27 cellular contexts compared by ENCODE assay signal in genomic region chr10:68565658-68566057, GRCh38. TPM values are rescaled to one million over a fixed set of nuclear protein-coding genes. Genes with fewer than 3 reads are reported as not detected.
DNase-seq lines count a peak whose midpoint lies in the region; ATAC-seq and TF ChIP-seq lines count a peak whose summit lies in the region.
"Had no signal": no experiment of that assay in that cellular context is flagged by ENCODE, and none has a peak within 500 bp of the region (broad histone marks: within the 10 kb centered on the region; RNA-seq: fewer than 3 reads in every experiment).

No MANE protein-coding gene starts in this region.

- H3K27ac ChIP-seq in A673 (ENCODE audit: low read depth, low read length, poor library complexity, severe bottlenecking): peak overlapping the region; percentile 18
- H3K27ac ChIP-seq: 22Rv1, BLaER1, HL-60, PC-9, SJCRH30 had no signal

- H3K36me3 ChIP-seq in A673 (ENCODE audit: insufficient read depth, low read length, poor library complexity, severe bottlenecking): no peaks in the 10 kb centered on the region
- H3K36me3 ChIP-seq: BLaER1, SJCRH30 had no signal

- H3K9me3 ChIP-seq in A673 (ENCODE audit: low read depth, low read length, poor library complexity, severe bottlenecking): no peaks in the 10 kb centered on the region
- H3K9me3 ChIP-seq: SJCRH30 had no signal

- H3K27ac Mint-ChIP-seq in brain: peak overlapping the region in 3 of 5 experiments; percentile 44 to 79 (median 72)
- no peak overlapping the region for H3K27ac Mint-ChIP-seq in nephron progenitor cell
- H3K27ac Mint-ChIP-seq: CD4-positive, CD25-positive, alpha-beta regulatory T cell had no signal

- H3K4me3 ChIP-seq in A673 (ENCODE audit: low read depth, low read length, poor library complexity, severe bottlenecking) (no peak overlapping the region), NB4 (ENCODE audit: low read depth, low read length) (no peak overlapping the region)
- H3K4me3 ChIP-seq: BLaER1, PC-9, SJCRH30 had no signal

- H3K4me3 Mint-ChIP-seq in brain: peak overlapping the region in 4 of 5 experiments; percentile 35 to 70 (median 42)
- H3K4me3 Mint-ChIP-seq in nephron progenitor cell: peak overlapping the region; percentile 43
- H3K4me3 Mint-ChIP-seq: CD4-positive, CD25-positive, alpha-beta regulatory T cell had no signal

- no peak for ATAC-seq in GM18867 (IDR thresholded peaks at IDR 0.05; ENCODE audit: unreplicated experiment)
- ATAC-seq: HCT116, Right ventricle myocardium inferior had no signal

- H3K27me3 ChIP-seq in A673 (replicated peaks; ENCODE audit: insufficient read depth, low read depth, low read length, poor library complexity): no peaks in the 10 kb centered on the region
- H3K27me3 ChIP-seq: SJCRH30 had no signal

- no TSS peak for BruUV-seq in A673 (replicated peaks; lab: Mats Ljungman, UMichigan)

- H3K9me3 Mint-ChIP-seq in brain (peaks cover 0 to 6% (median 0%) of the 10 kb centered on the region in 5 experiments), nephron progenitor cell (no peaks in the 10 kb centered on the region)

- peaks cover 10% of the 10 kb centered on the region for H3K4me1 ChIP-seq in A673 (ENCODE audit: insufficient read depth, low read length, poor library complexity, severe bottlenecking)
- H3K4me1 ChIP-seq: SJCRH30 had no signal

- CTCF ChIA-PET in A673 (lab: Charles Lee): interaction anchor here (0.9 kb wide), 1 partner anchor 15 kb away, joined by 3 read pairs; no protein-coding TSS in a partner anchor

- H3K27me3 Mint-ChIP-seq in brain: peaks cover 10% of the 10 kb centered on the region
- H3K27me3 Mint-ChIP-seq in nephron progenitor cell (ENCODE audit: low read depth, poor library complexity): peaks cover 3% of the 10 kb centered on the region

- peaks cover 30% of the 10 kb centered on the region for H3K36me3 Mint-ChIP-seq in brain
- peaks cover 40% of the 10 kb centered on the region for H3K36me3 Mint-ChIP-seq in nephron progenitor cell (ENCODE audit: low read depth)
- H3K36me3 Mint-ChIP-seq: CD4-positive, CD25-positive, alpha-beta regulatory T cell had no signal

- H3K4me1 Mint-ChIP-seq in brain (peaks cover 42% of the 10 kb centered on the region), nephron progenitor cell (peaks cover 52% of the 10 kb centered on the region)

- TF ChIP-seq POLR2A in NB4 (IDR thresholded peaks at IDR 0.05; ENCODE audit: extremely low read depth, insufficient read length): no peak

- POLR2A ChIA-PET in A673 (lab: Charles Lee; ENCODE audit: low non-redundant PET): no interaction called here

- DNase-seq in A673 (ENCODE audit: low spot score) (no peak), NB4 (ENCODE audit: low read depth) (peak; percentile 19), nephron progenitor cell (no peak), germinal center (ENCODE audit: low spot score) (no peak), AG08396 (ENCODE audit: low spot score) (no peak), globus pallidus (ENCODE audit: low spot score) (no peak)
- DNase-seq: CD4-positive, CD25-positive, alpha-beta regulatory T cell; DMS153; GOT3; Karpas-422; NCI-H1092 treated with DMSO at 0.1 percent for 48 hours; NCI-H1436; NCI-H187; NCI-H2081 treated with DMSO at 0.1 percent for 48 hours; NCI-H2171 treated with DMSO at 0.1 percent for 48 hours; NCI-H345; NCI-H524; NCI-H82; PC-9; SJCRH30 had no signal

- TF ChIP-seq CTCF in A673 (conservative IDR thresholded peaks at IDR 0.05; ENCODE audit: low read depth, low read length) (no peak), NB4 (IDR thresholded peaks at IDR 0.05; ENCODE audit: low read depth, low read length) (no peak), brain (conservative IDR thresholded peaks at IDR 0.05) (no peak), nephron progenitor cell (IDR thresholded peaks at IDR 0.05) (no peak)

- intact Hi-C loops in A673 (cut with micrococcal nuclease; ENCODE audit: unreplicated experiment): no loop called here

RNA-seq across cellular contexts. Expression of gene TET1, which starts 5.5 kb away (rescaled TPM):
- 15.2 and 17.4 TPM in 2 replicates for total RNA-seq in A673 (2021)
- polyA plus RNA-seq in brain (ENCODE audit: insufficient read depth, low read depth, low replicate concordance): 1.8 TPM

RNA-seq across cellular contexts. Expression of gene SLC25A16, which starts 38.3 kb away (rescaled TPM):
- 17.9 and 19.1 TPM in 2 replicates for total RNA-seq in A673 (2021)
- 3.8 TPM for polyA plus RNA-seq in brain (ENCODE audit: insufficient read depth, low read depth, low replicate concordance)
